In genomic region chr2:218399391-218400166, GRCh38 we compare ENCODE assay signal across 1 cellular context.
TF ChIP-seq lines count a peak whose summit lies in the region.

CTDSP1 (plus strand) TSS chr2:218399868; CDS start chr2:218400091, 223 bp downstream.

TF ChIP-seq in HepG2, 621 proteins besides CTCF, POLR2A, EP300 and RAD21 (continued from another document and continues in another):
- no peak for TF ChIP-seq HNRNPL (IDR thresholded peaks at IDR 0.05; ENCODE audit: low read depth, low read length)
- 0 out of 2 replicates have a peak, but pooled peaks have one; percentile 29 for TF ChIP-seq ZIK1 (CRISPR knock-in tag; IDR thresholded peaks at IDR 0.05; ENCODE audit: borderline replicate concordance, low read depth)
- TF ChIP-seq BORCS8-MEF2B (CRISPR knock-in tag; IDR thresholded peaks at IDR 0.05): no peak; the same call in 1 of the 2 replicates
- no peak for TF ChIP-seq ZNF292 (CRISPR knock-in tag; IDR thresholded peaks at IDR 0.05; ENCODE audit: borderline replicate concordance, low read depth)
- no peak; the same call in 1 of the 2 replicates for TF ChIP-seq ZNF367 (CRISPR knock-in tag; IDR thresholded peaks at IDR 0.05; ENCODE audit: borderline replicate concordance)
- no peak for TF ChIP-seq SATB2 (CRISPR knock-in tag; IDR thresholded peaks at IDR 0.05)
- TF ChIP-seq ZSCAN21 (CRISPR knock-in tag; IDR thresholded peaks at IDR 0.05; ENCODE audit: borderline replicate concordance): peak; percentile 87
- TF ChIP-seq PTBP1 (IDR thresholded peaks at IDR 0.05; ENCODE audit: low read depth, low read length, poor library complexity, severe bottlenecking): peak; percentile 96
- no peak for TF ChIP-seq DPF2 (CRISPR knock-in tag; IDR thresholded peaks at IDR 0.05; ENCODE audit: borderline replicate concordance, low read depth)
- no peak for TF ChIP-seq SMYD3 (CRISPR knock-in tag; IDR thresholded peaks at IDR 0.05)
- no peak for TF ChIP-seq RFXANK (CRISPR knock-in tag; IDR thresholded peaks at IDR 0.05)
- no peak for TF ChIP-seq ZNF382 (CRISPR knock-in tag; IDR thresholded peaks at IDR 0.05; ENCODE audit: borderline replicate concordance)
- TF ChIP-seq ZSCAN25 (CRISPR knock-in tag; IDR thresholded peaks at IDR 0.05): peak; percentile 90
- no peak for TF ChIP-seq ARID2 (CRISPR knock-in tag; IDR thresholded peaks at IDR 0.05; ENCODE audit: borderline replicate concordance)
- TF ChIP-seq PBX3 (CRISPR knock-in tag; IDR thresholded peaks at IDR 0.05; ENCODE audit: borderline replicate concordance): no peak
- no peak; the same call in 1 of the 2 replicates for TF ChIP-seq ZBTB4 (CRISPR knock-in tag; IDR thresholded peaks at IDR 0.05; ENCODE audit: borderline replicate concordance)
- TF ChIP-seq WIZ (CRISPR knock-in tag; IDR thresholded peaks at IDR 0.05): 0 out of 2 replicates have a peak, but pooled peaks have one; percentile 36
- TF ChIP-seq NFYB (CRISPR knock-in tag; IDR thresholded peaks at IDR 0.05): no peak; the same call in 1 of the 2 replicates
- TF ChIP-seq HNF4G (IDR thresholded peaks at IDR 0.05; ENCODE audit: borderline replicate concordance, low read depth, low read length): peak; percentile 55; the same call in 1 of the 2 replicates
- TF ChIP-seq HNF4G (CRISPR knock-in tag; IDR thresholded peaks at IDR 0.05; ENCODE audit: borderline replicate concordance, low read depth): peak; percentile 71; the same call in 1 of the 2 replicates
- no peak for TF ChIP-seq TP53 (CRISPR knock-in tag; conservative IDR thresholded peaks at IDR 0.05)
- TF ChIP-seq ZNF235 (CRISPR knock-in tag; IDR thresholded peaks at IDR 0.05; ENCODE audit: borderline replicate concordance): no peak
- TF ChIP-seq CBFB (CRISPR knock-in tag; IDR thresholded peaks at IDR 0.05): peak; percentile 92
- TF ChIP-seq AGO1 (IDR thresholded peaks at IDR 0.05; ENCODE audit: low read depth, low read length, poor library complexity, severe bottlenecking): peak; percentile 93
- TF ChIP-seq ZNF503 (CRISPR knock-in tag; IDR thresholded peaks at IDR 0.05): peak; percentile 5
- peak; percentile 40; the same call in 1 of the 2 replicates for TF ChIP-seq PHF20 (CRISPR knock-in tag; IDR thresholded peaks at IDR 0.05)
- TF ChIP-seq NFYC (CRISPR knock-in tag; IDR thresholded peaks at IDR 0.05): no peak
- TF ChIP-seq MAF1 (CRISPR knock-in tag; IDR thresholded peaks at IDR 0.05; ENCODE audit: borderline replicate concordance): no peak
- 0 out of 2 replicates have a peak, but pooled peaks have one; percentile 53 for TF ChIP-seq ZBTB2 (CRISPR knock-in tag; IDR thresholded peaks at IDR 0.05; ENCODE audit: low read depth)
- TF ChIP-seq KLF12 (CRISPR knock-in tag; IDR thresholded peaks at IDR 0.05; ENCODE audit: borderline replicate concordance): no peak; the same call in 1 of the 2 replicates
- TF ChIP-seq FOXC1 (CRISPR knock-in tag; IDR thresholded peaks at IDR 0.05; ENCODE audit: borderline replicate concordance): no peak; the same call in 1 of the 2 replicates
- TF ChIP-seq ZNF329 (CRISPR knock-in tag; IDR thresholded peaks at IDR 0.05; ENCODE audit: low read depth): peak; percentile 71; the same call in 1 of the 2 replicates
- TF ChIP-seq TEAD2 (CRISPR knock-in tag; IDR thresholded peaks at IDR 0.05): no peak; the same call in 1 of the 2 replicates
- no peak; the same call in 1 of the 2 replicates for TF ChIP-seq HOMEZ (CRISPR knock-in tag; IDR thresholded peaks at IDR 0.05; ENCODE audit: low read depth)
- TF ChIP-seq HMGXB4 (CRISPR knock-in tag; IDR thresholded peaks at IDR 0.05; ENCODE audit: borderline replicate concordance in 1 of 2, low read depth in 1 of 2): peak; percentile 66 to 71; a peak in 1 of 4 replicates
- no peak; the same call in 1 of the 2 replicates for TF ChIP-seq ZNF704 (CRISPR knock-in tag; IDR thresholded peaks at IDR 0.05; ENCODE audit: borderline replicate concordance)
- TF ChIP-seq LRRFIP1 (CRISPR knock-in tag; conservative IDR thresholded peaks at IDR 0.05): no peak
- TF ChIP-seq FOXO1 (CRISPR knock-in tag; IDR thresholded peaks at IDR 0.05): peak; percentile 85
- TF ChIP-seq ZNF7 (CRISPR knock-in tag; IDR thresholded peaks at IDR 0.05): peak; percentile 21; the same call in 1 of the 2 replicates
- no peak for TF ChIP-seq ZBTB20 (CRISPR knock-in tag; IDR thresholded peaks at IDR 0.05; ENCODE audit: borderline replicate concordance, low read depth)
- TF ChIP-seq NFKB2 (CRISPR knock-in tag; IDR thresholded peaks at IDR 0.05; ENCODE audit: borderline replicate concordance): 0 out of 2 replicates have a peak, but pooled peaks have one; percentile 7
- TF ChIP-seq CERS6 (CRISPR knock-in tag; IDR thresholded peaks at IDR 0.05): no peak
- no peak for TF ChIP-seq FUBP1 (CRISPR knock-in tag; IDR thresholded peaks at IDR 0.05; ENCODE audit: borderline replicate concordance)
- TF ChIP-seq ZNF232 (CRISPR knock-in tag; IDR thresholded peaks at IDR 0.05; ENCODE audit: borderline replicate concordance): peak; percentile 79; the same call in 1 of the 2 replicates
